In genomic region chr15:41630616-41631218, GRCh38 we compare ENCODE assay signal across 14 cellular contexts.
"Had no signal": no experiment of that assay in that cellular context is flagged by ENCODE, and none has a peak within 500 bp of the region (broad histone marks: within the 10 kb centered on the region; RNA-seq: fewer than 3 reads in every experiment).

No MANE protein-coding gene starts in this region.

- H3K27ac ChIP-seq: ascending aorta, breast epithelium, foreskin keratinocyte, ovary, thoracic aorta had no signal

- H3K9me3 ChIP-seq: ascending aorta, breast epithelium, ovary, thoracic aorta had no signal

- H3K4me1 ChIP-seq: ascending aorta, breast epithelium, foreskin keratinocyte had no signal

- DNase-seq: activated naive CD4-positive, alpha-beta T cell; activated T-cell treated with anti-CD3 and anti-CD28 coated beads for 4 hours; cerebellar nuclear complex; effector memory CD4-positive, alpha-beta T cell; foreskin keratinocyte; glutamatergic neuron; ovary; stimulated activated CD4-positive, alpha-beta T cell treated with anti-CD3 and anti-CD28 coated beads, Interleukin-12 subunit alpha, Interleukin-12 subunit beta, amount 100 ng/mL, for 4 hours; stimulated activated CD4-positive, alpha-beta T cell treated with anti-CD3 and anti-CD28 coated beads, Interleukin-2, amount 100 ng/mL, for 24 hours had no signal

- H3K27me3 ChIP-seq: ascending aorta, breast epithelium, foreskin keratinocyte, ovary had no signal

- H3K36me3 ChIP-seq: ascending aorta, breast epithelium, ovary, thoracic aorta had no signal

- ATAC-seq: activated CD4-positive, CD25-positive, alpha-beta regulatory T cell treated with anti-CD3 and anti-CD28 coated beads, Interleukin-2, amount 50 U/mL, for 24 hours; foreskin keratinocyte; stimulated activated effector memory CD8-positive, alpha-beta T cell treated with anti-CD3 and anti-CD28 coated beads, Interleukin-12 subunit alpha, Interleukin-12 subunit beta, amount 100 ng/mL, for 72 hours had no signal

- H3K4me3 ChIP-seq: ascending aorta, breast epithelium, ovary, thoracic aorta had no signal
